In the genomic region with DNA sequence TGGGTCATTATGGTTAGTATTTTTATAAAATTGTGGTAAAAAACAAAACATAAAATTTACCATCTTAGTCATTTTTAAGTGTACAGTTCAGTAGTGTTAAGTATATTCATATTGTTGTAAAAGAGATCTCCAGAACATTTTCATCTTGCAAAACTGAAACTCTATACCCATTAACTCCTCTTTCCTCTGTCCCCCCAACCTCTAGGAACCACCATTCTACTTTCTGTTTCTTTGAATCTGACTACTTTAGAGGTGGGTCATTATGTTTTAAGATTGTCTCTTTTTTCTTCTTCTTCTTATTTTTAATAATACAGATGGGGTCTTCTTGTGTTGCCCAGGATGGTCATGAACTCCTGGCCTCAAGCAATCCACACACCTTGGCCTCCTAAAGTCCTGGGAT, we compare ENCODE assay signal across 32 cellular contexts.
"Had no signal": no experiment of that assay in that cellular context is flagged by ENCODE, and none has a peak within 500 bp of the region (broad histone marks: within the 10 kb centered on the region; RNA-seq: fewer than 3 reads in every experiment).

No MANE protein-coding gene starts in this region.

- DNase-seq: activated CD4-positive, alpha-beta T cell treated with anti-CD3 and anti-CD28 coated beads, Interleukin-2, amount 10 ng/mL, durations not matched to agents 24 days and 14 days; activated CD4-positive, alpha-beta T cell treated with anti-CD3 and anti-CD28 coated beads, Interleukin-2, amount 50 U/mL, for 4 hours; activated CD8-positive, alpha-beta T cell treated with anti-CD3 and anti-CD28 coated beads for 36 hours; activated effector memory CD4-positive, alpha-beta T cell treated with anti-CD3 and anti-CD28 coated beads, Interleukin-2, amount 50 U/mL, for 16 hours; activated naive CD4-positive, alpha-beta T cell; activated naive CD4-positive, alpha-beta T cell treated with anti-CD3 and anti-CD28 coated beads, Interleukin-2, amount 50 U/mL, for 16 hours; activated naive CD8-positive, alpha-beta T cell treated with anti-CD3 and anti-CD28 coated beads for 36 hours; activated T-cell treated with anti-CD3 and anti-CD28 coated beads, Interleukin-2, amount 50 U/mL, for 1 hour; activated T-cell treated with anti-CD3 and anti-CD28 coated beads, Interleukin-2, amount 50 U/mL, for 72 hours; amniotic stem cell; aorta; brain microvascular endothelial cell; central memory CD4-positive, alpha-beta T cell; NCI-H1105; NCI-H1417 treated with DMSO at 0.1 percent for 48 hours; NCI-H187 treated with DMSO at 0.1 percent for 48 hours; NCI-H2081 treated with DMSO at 0.1 percent for 48 hours; NCI-H226; NCI-H446 treated with DMSO at 0.1 percent for 48 hours; NCI-H524; NCI-H69; NK-92 treated with Interleukin-12 subunit alpha and Interleukin-12 subunit beta, amount 100 ng/mL, for 24 hours; PC-3; Peyer's patch; RPMI8226; SHP77 treated with DMSO at 0.1 percent for 48 hours had no signal

- H3K36me3 Mint-ChIP-seq: activated naive CD8-positive, alpha-beta T cell treated with anti-CD3 and anti-CD28 coated beads for 36 hours had no signal

- ATAC-seq: activated CD8-positive, alpha-beta T cell treated with anti-CD3 and anti-CD28 coated beads for 36 hours; activated T-cell treated with anti-CD3 and anti-CD28 coated beads, Interleukin-2, amount 50 U/mL, for 72 hours; activated T-helper 17 cell treated with anti-CD3 and anti-CD28 coated beads, Interleukin-2, amount 50 U/mL, for 72 hours; PC-3 had no signal

- H3K27me3 Mint-ChIP-seq: activated CD4-positive, alpha-beta T cell treated with anti-CD3 and anti-CD28 coated beads, Interleukin-2, amount 10 ng/mL, durations not matched to agents 24 days and 14 days; activated CD8-positive, alpha-beta T cell treated with anti-CD3 and anti-CD28 coated beads for 36 hours had no signal

- H3K4me3 Mint-ChIP-seq: activated CD4-positive, alpha-beta T cell treated with anti-CD3 and anti-CD28 coated beads, Interleukin-2, amount 10 ng/mL, durations not matched to agents 24 days and 14 days; activated CD8-positive, alpha-beta T cell treated with anti-CD3 and anti-CD28 coated beads for 36 hours; activated naive CD8-positive, alpha-beta T cell treated with anti-CD3 and anti-CD28 coated beads for 36 hours; activated T-cell treated with anti-CD3 and anti-CD28 coated beads, Interleukin-2, amount 50 U/mL, for 72 hours; activated T-helper 17 cell treated with anti-CD3 and anti-CD28 coated beads, Interleukin-2, amount 50 U/mL, for 72 hours; T-helper 1 cell treated with Interleukin-12 subunit alpha and Interleukin-12 subunit beta and Interleukin-4 antibody, amounts not matched to agents 30 μg/mL and 1 μg/mL, for 36 hours; T-helper 2 cell treated with Interferon-gamma antibody and Interleukin-4, amounts not matched to agents 5 μg/mL and 100 μg/mL, for 36 hours had no signal

- H3K27ac Mint-ChIP-seq: activated CD4-positive, alpha-beta T cell treated with anti-CD3 and anti-CD28 coated beads, Interleukin-2, amount 10 ng/mL, durations not matched to agents 24 days and 14 days; activated CD8-positive, alpha-beta T cell treated with anti-CD3 and anti-CD28 coated beads for 36 hours; activated naive CD8-positive, alpha-beta T cell treated with anti-CD3 and anti-CD28 coated beads for 36 hours; activated T-cell treated with anti-CD3 and anti-CD28 coated beads, Interleukin-2, amount 50 U/mL, for 72 hours; activated T-helper 17 cell treated with anti-CD3 and anti-CD28 coated beads, Interleukin-2, amount 50 U/mL, for 72 hours; T-helper 1 cell treated with Interleukin-12 subunit alpha and Interleukin-12 subunit beta and Interleukin-4 antibody, amounts not matched to agents 30 μg/mL and 1 μg/mL, for 36 hours; T-helper 2 cell treated with Interferon-gamma antibody and Interleukin-4, amounts not matched to agents 5 μg/mL and 100 μg/mL, for 36 hours had no signal

- H3K9ac ChIP-seq: SK-N-SH had no signal

- H3K36me3 ChIP-seq: brain microvascular endothelial cell, Peyer's patch, SJSA1 had no signal

- H3K4me3 ChIP-seq: Peyer's patch, SJSA1 had no signal

- H3K4me2 ChIP-seq: SK-N-SH had no signal

- H3K9me3 ChIP-seq: Peyer's patch, SJSA1, SK-N-SH had no signal

- H3K27me3 ChIP-seq: brain microvascular endothelial cell, Peyer's patch, SJSA1 had no signal

- H3K9me3 Mint-ChIP-seq: activated CD4-positive, alpha-beta T cell treated with anti-CD3 and anti-CD28 coated beads, Interleukin-2, amount 10 ng/mL, durations not matched to agents 24 days and 14 days; activated CD8-positive, alpha-beta T cell treated with anti-CD3 and anti-CD28 coated beads for 36 hours; activated naive CD8-positive, alpha-beta T cell treated with anti-CD3 and anti-CD28 coated beads for 36 hours; activated T-cell treated with anti-CD3 and anti-CD28 coated beads, Interleukin-2, amount 50 U/mL, for 72 hours; T-helper 1 cell treated with Interleukin-12 subunit alpha and Interleukin-12 subunit beta and Interleukin-4 antibody, amounts not matched to agents 30 μg/mL and 1 μg/mL, for 36 hours; T-helper 2 cell treated with Interferon-gamma antibody and Interleukin-4, amounts not matched to agents 5 μg/mL and 100 μg/mL, for 36 hours had no signal

- FAIRE-seq: TTC549 had no signal

- H3K27ac ChIP-seq: brain microvascular endothelial cell, Peyer's patch, SJSA1 had no signal

- H3K4me1 ChIP-seq: Peyer's patch, SJSA1 had no signal

- H3K4me1 Mint-ChIP-seq: activated CD4-positive, alpha-beta T cell treated with anti-CD3 and anti-CD28 coated beads, Interleukin-2, amount 10 ng/mL, durations not matched to agents 24 days and 14 days; activated naive CD8-positive, alpha-beta T cell treated with anti-CD3 and anti-CD28 coated beads for 36 hours; activated T-helper 17 cell treated with anti-CD3 and anti-CD28 coated beads, Interleukin-2, amount 50 U/mL, for 72 hours had no signal
